In genomic region chr1:201004154-201004553, GRCh38 we compare ENCODE assay signal across 1 cellular context.
TF ChIP-seq lines count a peak whose summit lies in the region.

No MANE protein-coding gene starts in this region.

TF ChIP-seq in HEK293, 187 proteins besides CTCF, POLR2A, EP300 and RAD21:
- no peak for TF ChIP-seq ZNF596 (tag by site-specific recombination; IDR thresholded peaks at IDR 0.05)
- TF ChIP-seq SCRT2 (tag by site-specific recombination; IDR thresholded peaks at IDR 0.05) = peak; percentile 55
- TF ChIP-seq PBX3 (CRISPR knock-in tag; IDR thresholded peaks at IDR 0.05) = no peak
- TF ChIP-seq ZNF404 (tag by site-specific recombination; IDR thresholded peaks at IDR 0.05) = no peak
- no peak for TF ChIP-seq ZNF670 (tag by site-specific recombination; IDR thresholded peaks at IDR 0.05; ENCODE audit: low read depth)
